In genomic region chr1:74480068-74480467, GRCh38 we compare ENCODE assay signal across 36 cellular contexts. TPM values are rescaled to one million over a fixed set of nuclear protein-coding genes. Genes with fewer than 3 reads are reported as not detected.
"Had no signal": no experiment of that assay in that cellular context is flagged by ENCODE, and none has a peak within 500 bp of the region (broad histone marks: within the 10 kb centered on the region; RNA-seq: fewer than 3 reads in every experiment).

No MANE protein-coding gene starts in this region.

- H3K27me3 Mint-ChIP-seq: activated CD4-positive, alpha-beta memory T cell treated with anti-CD3 and anti-CD28 coated beads for 36 hours; activated CD4-positive, alpha-beta T cell treated with anti-CD3 and anti-CD28 coated beads, Interleukin-2, amount 10 ng/mL, durations not matched to agents 24 days and 14 days; activated CD8-positive, alpha-beta memory T cell treated with anti-CD3 and anti-CD28 coated beads, Interleukin-2, amount 10 ng/mL, durations not matched to agents 7 days and 5 days; activated naive CD4-positive, alpha-beta T cell treated with anti-CD3 and anti-CD28 coated beads, Interleukin-2, amount 50 U/mL, for 24 hours; activated naive CD8-positive, alpha-beta T cell treated with anti-CD3 and anti-CD28 coated beads, Interleukin-2, amount 50 U/mL, for 24 hours had no signal

- H3K4me3 Mint-ChIP-seq: activated CD4-positive, alpha-beta memory T cell treated with anti-CD3 and anti-CD28 coated beads for 36 hours; activated CD4-positive, alpha-beta T cell treated with anti-CD3 and anti-CD28 coated beads for 36 hours; activated CD4-positive, alpha-beta T cell treated with anti-CD3 and anti-CD28 coated beads, Interleukin-2, amount 10 ng/mL, durations not matched to agents 24 days and 14 days; activated CD8-positive, alpha-beta memory T cell treated with anti-CD3 and anti-CD28 coated beads, Interleukin-2, amount 10 ng/mL, durations not matched to agents 7 days and 5 days; activated CD8-positive, alpha-beta T cell treated with anti-CD3 and anti-CD28 coated beads, Interleukin-2, amount 10 ng/mL, durations not matched to agents 7 days and 5 days; activated naive CD4-positive, alpha-beta T cell treated with anti-CD3 and anti-CD28 coated beads for 36 hours; activated naive CD4-positive, alpha-beta T cell treated with anti-CD3 and anti-CD28 coated beads, Interleukin-2, amount 50 U/mL, for 24 hours; activated naive CD8-positive, alpha-beta T cell treated with anti-CD3 and anti-CD28 coated beads for 36 hours; activated naive CD8-positive, alpha-beta T cell treated with anti-CD3 and anti-CD28 coated beads, Interleukin-2, amount 50 U/mL, for 24 hours; activated T-helper 1 cell treated with anti-CD3 and anti-CD28 coated beads, Interleukin-12 subunit alpha, Interleukin-12 subunit beta, Interleukin-2, Interleukin-4 antibody, amounts not matched to agents 30 ng/mL and 10 ng/mL and 1 ng/mL, durations not matched to agents 14 hours and 24 hours and 36 hours; endodermal cell; T-helper 17 cell; T-helper 2 cell treated with Interferon-gamma antibody and Interleukin-4, amounts not matched to agents 5 μg/mL and 100 μg/mL, for 36 hours had no signal

- H3K4me1 ChIP-seq: adrenal gland, body of pancreas, colonic mucosa, esophagus muscularis mucosa, foreskin keratinocyte, gastrocnemius medialis had no signal

- H3K9me3 ChIP-seq: adrenal gland, body of pancreas, colonic mucosa, esophagus muscularis mucosa, gastrocnemius medialis had no signal

- H3K27ac Mint-ChIP-seq: activated CD4-positive, alpha-beta memory T cell treated with anti-CD3 and anti-CD28 coated beads for 36 hours; activated CD4-positive, alpha-beta T cell treated with anti-CD3 and anti-CD28 coated beads for 36 hours; activated CD4-positive, alpha-beta T cell treated with anti-CD3 and anti-CD28 coated beads, Interleukin-2, amount 10 ng/mL, durations not matched to agents 24 days and 14 days; activated CD8-positive, alpha-beta memory T cell treated with anti-CD3 and anti-CD28 coated beads, Interleukin-2, amount 10 ng/mL, durations not matched to agents 7 days and 5 days; activated CD8-positive, alpha-beta T cell treated with anti-CD3 and anti-CD28 coated beads, Interleukin-2, amount 10 ng/mL, durations not matched to agents 7 days and 5 days; activated naive CD4-positive, alpha-beta T cell treated with anti-CD3 and anti-CD28 coated beads for 36 hours; activated naive CD4-positive, alpha-beta T cell treated with anti-CD3 and anti-CD28 coated beads, Interleukin-2, amount 50 U/mL, for 24 hours; activated naive CD8-positive, alpha-beta T cell treated with anti-CD3 and anti-CD28 coated beads for 36 hours; activated naive CD8-positive, alpha-beta T cell treated with anti-CD3 and anti-CD28 coated beads, Interleukin-2, amount 50 U/mL, for 24 hours; activated T-helper 1 cell treated with anti-CD3 and anti-CD28 coated beads, Interleukin-12 subunit alpha, Interleukin-12 subunit beta, Interleukin-2, Interleukin-4 antibody, amounts not matched to agents 30 ng/mL and 10 ng/mL and 1 ng/mL, durations not matched to agents 14 hours and 24 hours and 36 hours; activated T-helper 2 cell treated with anti-CD3 and anti-CD28 coated beads, Interferon-gamma antibody, Interleukin-2, Interleukin-4, amounts not matched to agents 10 μg/mL and 5 μg/mL and 100 μg/mL, durations not matched to agents 14 hours and 24 hours and 36 hours; endodermal cell; T-helper 17 cell; T-helper 2 cell treated with Interferon-gamma antibody and Interleukin-4, amounts not matched to agents 5 μg/mL and 100 μg/mL, for 36 hours had no signal

- H3K4me1 Mint-ChIP-seq: activated CD4-positive, alpha-beta T cell treated with anti-CD3 and anti-CD28 coated beads for 36 hours; activated CD4-positive, alpha-beta T cell treated with anti-CD3 and anti-CD28 coated beads, Interleukin-2, amount 10 ng/mL, durations not matched to agents 24 days and 14 days; activated CD8-positive, alpha-beta memory T cell treated with anti-CD3 and anti-CD28 coated beads, Interleukin-2, amount 10 ng/mL, durations not matched to agents 7 days and 5 days; activated naive CD4-positive, alpha-beta T cell treated with anti-CD3 and anti-CD28 coated beads, Interleukin-2, amount 50 U/mL, for 24 hours; activated naive CD8-positive, alpha-beta T cell treated with anti-CD3 and anti-CD28 coated beads for 36 hours; activated naive CD8-positive, alpha-beta T cell treated with anti-CD3 and anti-CD28 coated beads, Interleukin-2, amount 50 U/mL, for 24 hours; T-helper 17 cell had no signal

- DNase-seq: activated CD4-positive, alpha-beta memory T cell treated with anti-CD3 and anti-CD28 coated beads for 36 hours; activated CD4-positive, alpha-beta T cell treated with anti-CD3 and anti-CD28 coated beads for 36 hours; activated CD4-positive, alpha-beta T cell treated with anti-CD3 and anti-CD28 coated beads, Interleukin-2, amount 10 ng/mL, durations not matched to agents 24 days and 14 days; activated CD4-positive, CD25-positive, alpha-beta regulatory T cell; activated CD4-positive, CD25-positive, alpha-beta regulatory T cell treated with anti-CD3 and anti-CD28 coated beads, Interleukin-2, amount 50 U/mL, for 72 hours; activated CD8-positive, alpha-beta memory T cell treated with anti-CD3 and anti-CD28 coated beads, Interleukin-2, amount 10 ng/mL, durations not matched to agents 7 days and 5 days; activated CD8-positive, alpha-beta memory T cell treated with anti-CD3 and anti-CD28 coated beads, Interleukin-2, amount 50 U/mL, for 4 hours; activated CD8-positive, alpha-beta T cell treated with anti-CD3 and anti-CD28 coated beads, Interleukin-2, amount 10 ng/mL, durations not matched to agents 7 days and 5 days; activated effector memory CD4-positive, alpha-beta T cell treated with anti-CD3 and anti-CD28 coated beads, Interleukin-2, amount 50 U/mL, for 16 hours; activated naive CD4-positive, alpha-beta T cell treated with anti-CD3 and anti-CD28 coated beads for 36 hours; activated naive CD8-positive, alpha-beta T cell treated with anti-CD3 and anti-CD28 coated beads for 36 hours; activated naive CD8-positive, alpha-beta T cell treated with anti-CD3 and anti-CD28 coated beads, Interleukin-2, amount 50 U/mL, for 24 hours; activated T-cell treated with anti-CD3 and anti-CD28 coated beads, Interleukin-2, amount 50 U/mL, for 1 hour; activated T-cell treated with anti-CD3 and anti-CD28 coated beads, Interleukin-2, amount 50 U/mL, for 48 hours; adrenal gland; amygdala; body of pancreas; central memory CD4-positive, alpha-beta T cell; cerebellar nuclear complex; colonic mucosa; effector memory CD4-positive, alpha-beta T cell; endodermal cell; erythroblast; foreskin keratinocyte; gastrocnemius medialis; T-helper 1 cell; T-helper 17 cell; T1000 had no signal

- H3K4me3 ChIP-seq: adrenal gland, body of pancreas, colonic mucosa, esophagus muscularis mucosa, gastrocnemius medialis had no signal

- H3K36me3 Mint-ChIP-seq: activated CD4-positive, alpha-beta memory T cell treated with anti-CD3 and anti-CD28 coated beads for 36 hours; activated CD8-positive, alpha-beta memory T cell treated with anti-CD3 and anti-CD28 coated beads, Interleukin-2, amount 10 ng/mL, durations not matched to agents 7 days and 5 days; activated naive CD4-positive, alpha-beta T cell treated with anti-CD3 and anti-CD28 coated beads, Interleukin-2, amount 50 U/mL, for 24 hours; activated naive CD8-positive, alpha-beta T cell treated with anti-CD3 and anti-CD28 coated beads for 36 hours had no signal

- ATAC-seq: activated CD4-positive, alpha-beta T cell treated with anti-CD3 and anti-CD28 coated beads for 36 hours; activated CD8-positive, alpha-beta memory T cell treated with anti-CD3 and anti-CD28 coated beads, Interleukin-2, amount 10 ng/mL, durations not matched to agents 7 days and 5 days; activated CD8-positive, alpha-beta T cell treated with anti-CD3 and anti-CD28 coated beads, Interleukin-2, amount 10 ng/mL, durations not matched to agents 7 days and 5 days; activated naive CD8-positive, alpha-beta T cell treated with anti-CD3 and anti-CD28 coated beads, Interleukin-2, amount 50 U/mL, for 24 hours; body of pancreas; foreskin keratinocyte; gastrocnemius medialis; T-helper 17 cell had no signal

- H3K9me3 Mint-ChIP-seq: activated CD4-positive, alpha-beta memory T cell treated with anti-CD3 and anti-CD28 coated beads for 36 hours; activated CD4-positive, alpha-beta T cell treated with anti-CD3 and anti-CD28 coated beads, Interleukin-2, amount 10 ng/mL, durations not matched to agents 24 days and 14 days; activated naive CD4-positive, alpha-beta T cell treated with anti-CD3 and anti-CD28 coated beads for 36 hours; activated naive CD4-positive, alpha-beta T cell treated with anti-CD3 and anti-CD28 coated beads, Interleukin-2, amount 50 U/mL, for 24 hours; activated naive CD8-positive, alpha-beta T cell treated with anti-CD3 and anti-CD28 coated beads for 36 hours; activated naive CD8-positive, alpha-beta T cell treated with anti-CD3 and anti-CD28 coated beads, Interleukin-2, amount 50 U/mL, for 24 hours; activated T-helper 1 cell treated with anti-CD3 and anti-CD28 coated beads, Interleukin-12 subunit alpha, Interleukin-12 subunit beta, Interleukin-2, Interleukin-4 antibody, amounts not matched to agents 30 ng/mL and 10 ng/mL and 1 ng/mL, durations not matched to agents 14 hours and 24 hours and 36 hours; activated T-helper 2 cell treated with anti-CD3 and anti-CD28 coated beads, Interferon-gamma antibody, Interleukin-2, Interleukin-4, amounts not matched to agents 10 μg/mL and 5 μg/mL and 100 μg/mL, durations not matched to agents 14 hours and 24 hours and 36 hours; endodermal cell; T-helper 2 cell treated with Interferon-gamma antibody and Interleukin-4, amounts not matched to agents 5 μg/mL and 100 μg/mL, for 36 hours had no signal

- H3K27me3 ChIP-seq: adrenal gland, body of pancreas, colonic mucosa, esophagus muscularis mucosa, foreskin keratinocyte, gastrocnemius medialis had no signal

- H3K36me3 ChIP-seq: adrenal gland, colonic mucosa, esophagus muscularis mucosa, gastrocnemius medialis had no signal

- H3K27ac ChIP-seq: adrenal gland, body of pancreas, colonic mucosa, esophagus muscularis mucosa, foreskin keratinocyte, gastrocnemius medialis had no signal

RNA-seq across cellular contexts. Expression of gene LRRC53, which starts 32.3 kb away (rescaled TPM):
- total RNA-seq: activated CD4-positive, alpha-beta memory T cell treated with anti-CD3 and anti-CD28 coated beads for 36 hours; activated CD4-positive, alpha-beta T cell treated with anti-CD3 and anti-CD28 coated beads for 36 hours; activated CD4-positive, alpha-beta T cell treated with anti-CD3 and anti-CD28 coated beads, Interleukin-2, amount 10 ng/mL, durations not matched to agents 24 days and 14 days; activated CD8-positive, alpha-beta memory T cell treated with anti-CD3 and anti-CD28 coated beads for 36 hours; activated CD8-positive, alpha-beta memory T cell treated with anti-CD3 and anti-CD28 coated beads, Interleukin-2, amount 10 ng/mL, durations not matched to agents 7 days and 5 days; activated CD8-positive, alpha-beta T cell treated with anti-CD3 and anti-CD28 coated beads, Interleukin-2, amount 10 ng/mL, durations not matched to agents 7 days and 5 days; activated naive CD4-positive, alpha-beta T cell treated with anti-CD3 and anti-CD28 coated beads for 36 hours; activated naive CD8-positive, alpha-beta T cell treated with anti-CD3 and anti-CD28 coated beads for 36 hours; activated T-helper 1 cell treated with anti-CD3 and anti-CD28 coated beads, Interleukin-12 subunit alpha, Interleukin-12 subunit beta, Interleukin-2, Interleukin-4 antibody, amounts not matched to agents 30 ng/mL and 10 ng/mL and 1 ng/mL, durations not matched to agents 14 hours and 24 hours and 36 hours; activated T-helper 2 cell treated with anti-CD3 and anti-CD28 coated beads, Interferon-gamma antibody, Interleukin-2, Interleukin-4, amounts not matched to agents 10 μg/mL and 5 μg/mL and 100 μg/mL, durations not matched to agents 14 hours and 24 hours and 36 hours; adrenal gland; aorta; body of pancreas; dermis microvascular lymphatic vessel endothelial cell; endodermal cell; foreskin keratinocyte; gastrocnemius medialis; T-helper 17 cell had no signal
